In genomic region chr6:41306187-41306854, GRCh38 we compare ENCODE assay signal across 8 cellular contexts. TPM values are rescaled to one million over a fixed set of nuclear protein-coding genes. Genes with fewer than 3 reads are reported as not detected.
A peak's percentile ranks its signal among the peaks of the same experiment; 100 is the strongest.
DNase-seq lines count a peak whose midpoint lies in the region; ATAC-seq and TF ChIP-seq lines count a peak whose summit lies in the region.

No MANE protein-coding gene starts in this region.

- H3K36me3 ChIP-seq in Caco-2 (ENCODE audit: control insufficient read depth, insufficient read depth, low read length), result no peaks in the 10 kb centered on the region
- no peaks in the 10 kb centered on the region for H3K36me3 ChIP-seq in HAP-1 (replicated peaks)
- no peaks in the 10 kb centered on the region for H3K36me3 ChIP-seq in spleen

- POLR2A ChIA-PET in Caco-2 (lab: Charles Lee), result no interaction called here

- in situ Hi-C loops in HAP-1 (cut with MboI; ENCODE audit: low sequenced_read_pairs), result no loop called here

- no peak overlapping the region for H3K27ac Mint-ChIP-seq in Caco-2 (ENCODE audit: unreplicated experiment)
- no peak overlapping the region for H3K27ac Mint-ChIP-seq in activated T-cell treated with anti-CD3 and anti-CD28 coated beads, Interleukin-2, amount 50 U/mL, for 72 hours
- H3K27ac Mint-ChIP-seq in glutamatergic neuron (ENCODE audit: unreplicated experiment), result no peak overlapping the region

- CTCF ChIA-PET in Caco-2 (lab: Charles Lee), result interaction anchor here (0.6 to 1.4 kb wide), 2 partner anchors 11 to 15 kb away, joined by 3 read pairs; no protein-coding TSS in a partner anchor

- peaks cover 5% of the 10 kb centered on the region for H3K27me3 Mint-ChIP-seq in Caco-2 (ENCODE audit: insufficient read depth, unreplicated experiment)
- H3K27me3 Mint-ChIP-seq in activated T-cell treated with anti-CD3 and anti-CD28 coated beads, Interleukin-2, amount 50 U/mL, for 72 hours (ENCODE audit: low read depth), result peaks cover 13% of the 10 kb centered on the region
- peaks cover 4% of the 10 kb centered on the region for H3K27me3 Mint-ChIP-seq in glutamatergic neuron (ENCODE audit: unreplicated experiment)

- WGBS in spleen, 5 donors, result 33 to 39% (median 36%) methylated on average over 13 of the region's 13 CpGs

- TF ChIP-seq POLR2A in spleen (IDR thresholded peaks at IDR 0.05), result no peak

- peak; percentile 57 to 71 for DNase-seq in Caco-2
- DNase-seq in HAP-1 (ENCODE audit: low spot score in 2 of 2), result peak; percentile 36 to 57
- peak; percentile 78 for DNase-seq in NCI-H69 (lab: John Stamatoyannopoulos, UW)
- peak; percentile 43 to 45 for DNase-seq in activated T-cell treated with anti-CD3 and anti-CD28 coated beads, Interleukin-2, amount 50 U/mL, for 72 hours
- DNase-seq in glutamatergic neuron, result peak; percentile 35
- DNase-seq in spleen, result no peak
- no peak for DNase-seq in dedifferentiated amniotic fluid mesenchymal stem cell (ENCODE audit: extremely low spot score)

- H3K4me3 ChIP-seq in Caco-2 (ENCODE audit: low read depth, low read length), result no peak overlapping the region
- no peak overlapping the region for H3K4me3 ChIP-seq in HAP-1
- no peak overlapping the region for H3K4me3 ChIP-seq in spleen

- H3K36me3 Mint-ChIP-seq in Caco-2 (ENCODE audit: insufficient read depth, unreplicated experiment), result no peaks in the 10 kb centered on the region
- H3K36me3 Mint-ChIP-seq in activated T-cell treated with anti-CD3 and anti-CD28 coated beads, Interleukin-2, amount 50 U/mL, for 72 hours (ENCODE audit: insufficient read depth in 2 of 2), result peaks cover 0 to 4% of the 10 kb centered on the region in 2 donors
- H3K36me3 Mint-ChIP-seq in glutamatergic neuron (ENCODE audit: unreplicated experiment), result no peaks in the 10 kb centered on the region

- peak in 1 of 2 donors; percentile 44 for ATAC-seq in activated T-cell treated with anti-CD3 and anti-CD28 coated beads, Interleukin-2, amount 50 U/mL, for 72 hours (replicated peaks in 1 of 2)
- ATAC-seq in GM19351 (IDR thresholded peaks at IDR 0.05; ENCODE audit: unreplicated experiment), result no peak

- peak; percentile 55 to 62 for TF ChIP-seq CTCF in Caco-2 (IDR thresholded peaks at IDR 0.05; ENCODE audit: insufficient read depth in 1 of 2, low read depth in 1 of 2, low read length in 1 of 2, severe bottlenecking in 1 of 2, unreplicated experiment in 1 of 2)
- TF ChIP-seq CTCF in glutamatergic neuron (IDR thresholded peaks at IDR 0.05; ENCODE audit: partially characterized antibody, unreplicated experiment), result peak; percentile 76
- peak in 10 of 11 experiments; percentile 7 to 79 (median 61) for TF ChIP-seq CTCF in spleen (IDR thresholded peaks at IDR 0.05 in 8 of 11, conservative IDR thresholded peaks at IDR 0.05 in 3 of 11)

- no TSS peak for BruUV-seq in Caco-2 (replicated peaks; lab: Mats Ljungman, UMichigan)

- H3K4me1 Mint-ChIP-seq in Caco-2 (ENCODE audit: low read depth, unreplicated experiment) (no peaks in the 10 kb centered on the region), glutamatergic neuron (ENCODE audit: low read depth, unreplicated experiment) (no peaks in the 10 kb centered on the region)
- peaks cover 14% of the 10 kb centered on the region for H3K4me1 Mint-ChIP-seq in activated T-cell treated with anti-CD3 and anti-CD28 coated beads, Interleukin-2, amount 50 U/mL, for 72 hours (ENCODE audit: low read depth)

- H3K9me3 ChIP-seq in Caco-2 (peaks cover 3% of the 10 kb centered on the region; the same call in 1 of the 2 replicates), HAP-1 (no peaks in the 10 kb centered on the region), spleen (no peaks in the 10 kb centered on the region)

- no peak overlapping the region for H3K4me3 Mint-ChIP-seq in Caco-2 (ENCODE audit: unreplicated experiment)
- H3K4me3 Mint-ChIP-seq in activated T-cell treated with anti-CD3 and anti-CD28 coated beads, Interleukin-2, amount 50 U/mL, for 72 hours, result no peak overlapping the region
- H3K4me3 Mint-ChIP-seq in glutamatergic neuron (ENCODE audit: unreplicated experiment), result no peak overlapping the region

- H3K27me3 ChIP-seq in Caco-2 (replicated peaks; ENCODE audit: control insufficient read depth, insufficient read depth, low read length), result peaks cover 1% of the 10 kb centered on the region
- H3K27me3 ChIP-seq in HAP-1 (ENCODE audit: low read depth), result peaks cover 4% of the 10 kb centered on the region; the same call in 1 of the 2 replicates
- H3K27me3 ChIP-seq in spleen (replicated peaks in 1 of 7), result peaks cover 0 to 9% (median 0%) of the 10 kb centered on the region in 7 donors

- intact Hi-C loops in Caco-2 (cut with micrococcal nuclease; ENCODE audit: unreplicated experiment), result loop anchor here (1.0 kb wide), 1 partner anchor 12 kb away; no protein-coding TSS in a partner anchor
- intact Hi-C loops in spleen (cut with DNase I; ENCODE audit: low total_unique reads), result no loop called here

- H3K4me1 ChIP-seq in Caco-2 (no peaks in the 10 kb centered on the region), HAP-1 (no peaks in the 10 kb centered on the region), spleen (peaks cover 0 to 19% (median 2%) of the 10 kb centered on the region in 6 donors)

- H3K27ac ChIP-seq in spleen, result no peak overlapping the region

- peaks cover 10% of the 10 kb centered on the region for H3K9me3 Mint-ChIP-seq in Caco-2 (ENCODE audit: unreplicated experiment)
- H3K9me3 Mint-ChIP-seq in activated T-cell treated with anti-CD3 and anti-CD28 coated beads, Interleukin-2, amount 50 U/mL, for 72 hours, result peaks cover 4% of the 10 kb centered on the region in 2 donors
- no peaks in the 10 kb centered on the region for H3K9me3 Mint-ChIP-seq in glutamatergic neuron (ENCODE audit: unreplicated experiment)

RNA-seq across cellular contexts. Expression of gene TREM1, which starts 19.8 kb away (rescaled TPM):
- total RNA-seq in Caco-2 (2022), result not detected in 2 replicates
- total RNA-seq in activated T-cell treated with anti-CD3 and anti-CD28 coated beads, Interleukin-2, amount 50 U/mL, for 72 hours, result 1 to 10 TPM in 1 of 2 donors, under 1 TPM in 1; 0.38 to 1.5 TPM
- not detected for total RNA-seq in glutamatergic neuron (ENCODE audit: unreplicated experiment)
- 10 to 100 TPM; 14.8 to 51.9 (median 24.9) TPM for total RNA-seq in spleen
- 1 to 10 TPM in 2 of 3 donors, under 1 TPM in 1; 0.64 to 3.7 (median 2.9) TPM for polyA plus RNA-seq in spleen

RNA-seq across cellular contexts. Expression of gene NCR2, which starts 29.1 kb away (rescaled TPM):
- total RNA-seq in Caco-2 (2022) (not detected in 2 replicates), glutamatergic neuron (ENCODE audit: unreplicated experiment) (not detected), spleen (not detected)
- not detected for total RNA-seq in activated T-cell treated with anti-CD3 and anti-CD28 coated beads, Interleukin-2, amount 50 U/mL, for 72 hours
- not detected for polyA plus RNA-seq in spleen

Comparison
In these comparisons a context has a peak if more than half of its experiments do, and no peak if none do; other contexts are left out.
1. DNase-seq: peak in Caco-2 (2 of 2), HAP-1 (2 of 2), NCI-H69 (single experiment), activated T-cell treated with anti-CD3 and anti-CD28 coated beads, Interleukin-2, amount 50 U/mL, for 72 hours (2 of 2) and glutamatergic neuron (single experiment); none in spleen (single experiment) and dedifferentiated amniotic fluid mesenchymal stem cell (single experiment).
2. RNA of gene TREM1, which starts 19.8 kb away (total RNA-seq): 14.8 to 51.9 TPM in spleen; 0.38 to 1.5 TPM in activated T-cell treated with anti-CD3 and anti-CD28 coated beads, Interleukin-2, amount 50 U/mL, for 72 hours, not detected in Caco-2 and not detected in glutamatergic neuron (single experiment); every median in the first group is over 4 times any median in the second.
3. Peak in every context shown above with its lines, with median percentiles within 50 percentile points of each other: CTCF ChIP-seq.